In the genomic region with DNA sequence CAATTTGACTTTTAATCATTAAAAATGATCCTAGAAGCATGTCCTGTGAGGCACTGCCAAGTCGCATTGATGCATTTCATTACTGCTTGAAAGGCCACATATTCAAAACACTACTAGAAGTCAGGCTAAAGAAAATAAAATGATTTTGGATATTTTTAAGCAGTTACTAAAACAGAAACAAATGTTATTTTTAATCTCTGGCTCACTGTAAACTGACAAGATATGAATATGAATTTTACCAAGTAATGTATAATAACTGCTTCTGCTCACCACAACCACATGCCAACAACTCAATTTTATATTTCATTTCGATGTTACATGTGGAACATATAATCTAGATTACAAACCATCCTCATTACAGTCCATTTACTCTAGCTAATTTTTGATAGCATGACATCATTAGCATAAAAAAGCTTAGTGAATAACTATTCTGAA, we compare ENCODE assay signal across 11 cellular contexts.
DNase-seq lines count a peak whose midpoint lies in the region; ATAC-seq, FAIRE-seq and TF ChIP-seq lines count a peak whose summit lies in the region.
"Had no signal": no experiment of that assay in that cellular context is flagged by ENCODE, and none has a peak within 500 bp of the region (broad histone marks: within the 10 kb centered on the region; RNA-seq: fewer than 3 reads in every experiment).

No MANE protein-coding gene starts in this region.

- H2AFZ ChIP-seq in endothelial cell of umbilical vein (ENCODE audit: low read depth, low read length), result no peak overlapping the region

- no peak for TF ChIP-seq POLR2A in endothelial cell of umbilical vein (IDR thresholded peaks at IDR 0.05; ENCODE audit: low read depth, low read length)

- no peak overlapping the region for H3K9ac ChIP-seq in endothelial cell of umbilical vein (replicated peaks; ENCODE audit: extremely low read depth, insufficient read depth, low read length)

- peak overlapping the region; percentile 28 for H3K27ac Mint-ChIP-seq in CD4-positive, alpha-beta T cell

- H3K4me1 ChIP-seq in endothelial cell of umbilical vein (ENCODE audit: control insufficient read depth, extremely low read depth, insufficient read depth, low read length), result peaks cover 27% of the 10 kb centered on the region

- H3K27ac ChIP-seq in CD4-positive, alpha-beta T cell (ENCODE audit: low read depth, low read length), result no peak overlapping the region
- no peak overlapping the region for H3K27ac ChIP-seq in endothelial cell of umbilical vein (ENCODE audit: insufficient read depth, low read depth, low read length)
- H3K27ac ChIP-seq: C4-2B had no signal

- POLR2A ChIA-PET in CD4-positive, alpha-beta T cell (lab: Charles Lee), result interaction anchor here (0.6 to 0.8 kb wide), 2 partner anchors 28 to 249 kb away, joined by 3 read pairs; no protein-coding TSS in a partner anchor
- POLR2A ChIA-PET in endothelial cell of umbilical vein (lab: Charles Lee), result no interaction called here

- no peak overlapping the region for H3K4me2 ChIP-seq in endothelial cell of umbilical vein (ENCODE audit: insufficient read depth, low read length)

- H3K36me3 Mint-ChIP-seq in CD4-positive, alpha-beta T cell (ENCODE audit: low read depth), result peaks cover 23% of the 10 kb centered on the region

- BruUV-seq in endothelial cell of umbilical vein (replicated peaks; lab: Mats Ljungman, UMichigan), result no TSS peak

- H3K4me1 Mint-ChIP-seq in CD4-positive, alpha-beta T cell (ENCODE audit: low read depth), result peaks cover 38% of the 10 kb centered on the region

- no peaks in the 10 kb centered on the region for H4K20me1 ChIP-seq in endothelial cell of umbilical vein (replicated peaks; ENCODE audit: control insufficient read depth, extremely low read depth, insufficient read depth, low read length)

- peaks cover 4% of the 10 kb centered on the region for H3K9me3 Mint-ChIP-seq in CD4-positive, alpha-beta T cell

- CTCF ChIA-PET in CD4-positive, alpha-beta T cell (lab: Charles Lee), result no interaction called here
- CTCF ChIA-PET in endothelial cell of umbilical vein (lab: Charles Lee), result interaction anchor here (0.9 kb wide), 1 partner anchor 10 kb away, joined by 3 read pairs; no protein-coding TSS in a partner anchor

- no peak for DNase-seq in CD4-positive, alpha-beta T cell
- no peak for DNase-seq in endothelial cell of umbilical vein (ENCODE audit: low read depth, low spot score)
- no peak for DNase-seq in GM19238 (ENCODE audit: insufficient read length, low spot score)
- no peak for DNase-seq in DMS53 treated with DMSO at 0.1 percent for 48 hours (lab: John Stamatoyannopoulos, UW; ENCODE audit: unreplicated experiment)
- no peak for DNase-seq in effector CD8-positive, alpha-beta T cell (lab: John Stamatoyannopoulos, UW)
- no peak for DNase-seq in DMS114 treated with DMSO at 0.1 percent for 48 hours (lab: John Stamatoyannopoulos, UW; ENCODE audit: unreplicated experiment)
- DNase-seq: NCI-H2227 treated with DMSO at 0.1 percent for 48 hours; stimulated activated naive CD4-positive, alpha-beta T cell treated with Interleukin-2 at 50 U/mL for 16 hours had no signal

- peak; percentile 40 for FAIRE-seq in endothelial cell of umbilical vein (lab: Jason Lieb, UNC)

- H3K9me3 ChIP-seq in CD4-positive, alpha-beta T cell (ENCODE audit: control insufficient read depth, low read length), result no peaks in the 10 kb centered on the region
- H3K9me3 ChIP-seq in endothelial cell of umbilical vein (replicated peaks; ENCODE audit: control insufficient read depth, insufficient read depth, low read length), result no peaks in the 10 kb centered on the region

- H3K79me2 ChIP-seq in endothelial cell of umbilical vein (ENCODE audit: control insufficient read depth, insufficient read depth, low read length), result no peaks in the 10 kb centered on the region

- TF ChIP-seq CTCF in CD4-positive, alpha-beta T cell (IDR thresholded peaks at IDR 0.05), result no peak
- TF ChIP-seq CTCF in endothelial cell of umbilical vein (IDR thresholded peaks at IDR 0.05; ENCODE audit: extremely low read depth in 1 of 2, insufficient read depth in 1 of 2, low read depth in 1 of 2, low read length in 2 of 2), result no peak

- H3K36me3 ChIP-seq in endothelial cell of umbilical vein (ENCODE audit: control insufficient read depth in 2 of 2, extremely low read depth in 1 of 2, insufficient read depth in 2 of 2, low read length in 2 of 2), result peaks cover 0 to 2% of the 10 kb centered on the region in 2 experiments

- no peak for ATAC-seq in CD4-positive, alpha-beta T cell (ENCODE audit: poor library complexity)
- ATAC-seq in GM19452 (IDR thresholded peaks at IDR 0.05; ENCODE audit: unreplicated experiment) (peak; percentile 50), HG03378 (IDR thresholded peaks at IDR 0.05; ENCODE audit: unreplicated experiment) (peak; percentile 57)

- intact Hi-C loops in CD4-positive, alpha-beta T cell (cut with DNase I, micrococcal nuclease), result no loop called here
- intact Hi-C loops in endothelial cell of umbilical vein (cut with micrococcal nuclease), result no loop called here

- no peaks in the 10 kb centered on the region for H3K27me3 ChIP-seq in CD4-positive, alpha-beta T cell (ENCODE audit: control insufficient read depth, insufficient read depth, low read length)
- H3K27me3 ChIP-seq in endothelial cell of umbilical vein (ENCODE audit: control insufficient read depth in 2 of 2, insufficient read depth in 2 of 2, low read length in 2 of 2), result no peaks in the 10 kb centered on the region

- no peak overlapping the region for H3K4me3 Mint-ChIP-seq in CD4-positive, alpha-beta T cell

- dilution Hi-C loops in endothelial cell of umbilical vein (cut with MboI; ENCODE audit: extremely low pct_ligation_motif_present, low sequenced_read_pairs), result no loop called here

- no peaks in the 10 kb centered on the region for H3K27me3 Mint-ChIP-seq in CD4-positive, alpha-beta T cell

- H3K9me1 ChIP-seq in endothelial cell of umbilical vein (replicated peaks; ENCODE audit: control insufficient read depth, extremely low read depth, insufficient read depth, low read length), result no peaks in the 10 kb centered on the region

- H3K4me3 ChIP-seq in endothelial cell of umbilical vein (replicated peaks in 1 of 3; ENCODE audit: insufficient read depth in 1 of 3, low read depth in 1 of 3, low read length in 3 of 3), result no peak overlapping the region

TF ChIP-seq in endothelial cell of umbilical vein, 7 proteins besides CTCF, POLR2A, EP300 and RAD21:
- TF ChIP-seq POLR2AphosphoS5 (IDR thresholded peaks at IDR 0.05; ENCODE audit: insufficient read depth, low read depth, low read length) (no peak), MAX (IDR thresholded peaks at IDR 0.05; ENCODE audit: insufficient read depth, insufficient read length) (no peak), MYC (IDR thresholded peaks at IDR 0.05; ENCODE audit: low read depth, low read length) (no peak), GATA2 (IDR thresholded peaks at IDR 0.05; ENCODE audit: insufficient read depth, insufficient read length, low read depth, low read length) (no peak), EZH2 (IDR thresholded peaks at IDR 0.05; ENCODE audit: borderline replicate concordance, low read depth, low read length, severe bottlenecking) (no peak), FOS (IDR thresholded peaks at IDR 0.05; ENCODE audit: borderline replicate concordance, insufficient read depth, low read length) (no peak), JUN (IDR thresholded peaks at IDR 0.05; ENCODE audit: borderline replicate concordance, insufficient read depth, insufficient read length, low read depth) (no peak)
